24 cellular contexts compared by ENCODE assay signal in the genomic region with DNA sequence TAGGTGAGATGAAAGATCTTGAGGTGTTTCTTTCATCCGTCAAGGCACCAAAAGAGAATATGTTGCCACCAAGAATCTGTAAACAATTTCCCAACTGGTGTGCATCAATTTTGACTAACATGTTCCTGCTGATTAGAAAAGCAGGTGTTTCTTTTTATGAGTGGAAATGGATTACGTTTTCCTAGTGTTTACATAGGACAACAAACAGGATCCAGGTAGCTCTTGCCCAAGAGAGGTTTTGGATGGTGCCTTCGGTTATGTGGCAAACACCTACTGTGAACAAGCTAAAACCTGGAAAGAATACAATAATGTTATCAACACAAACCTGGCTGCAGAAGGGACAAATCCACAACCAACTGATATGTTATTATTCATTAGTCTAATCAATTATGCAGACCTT. TPM values are rescaled to one million over a fixed set of nuclear protein-coding genes. Genes with fewer than 3 reads are reported as not detected.
DNase-seq lines count a peak whose midpoint lies in the region; ATAC-seq, FAIRE-seq and TF ChIP-seq lines count a peak whose summit lies in the region.
"Had no signal": no experiment of that assay in that cellular context is flagged by ENCODE, and none has a peak within 500 bp of the region (broad histone marks: within the 10 kb centered on the region; RNA-seq: fewer than 3 reads in every experiment).

No MANE protein-coding gene starts in this region.

- ATAC-seq in GM19455 (IDR thresholded peaks at IDR 0.05; ENCODE audit: unreplicated experiment) (no peak), HG02642 (IDR thresholded peaks at IDR 0.05; ENCODE audit: poor library complexity, unreplicated experiment) (no peak)
- ATAC-seq: activated CD8-positive, alpha-beta T cell treated with anti-CD3 and anti-CD28 coated beads, Interleukin-2, amount 10 ng/mL, durations not matched to agents 7 days and 5 days; Panc1; stimulated activated effector memory CD8-positive, alpha-beta T cell treated with anti-CD3 and anti-CD28 coated beads, Interleukin-12 subunit alpha, Interleukin-12 subunit beta, amount 100 ng/mL, for 72 hours had no signal

- peak; percentile 33 for DNase-seq in COLO668 (lab: John Stamatoyannopoulos, UW; ENCODE audit: unreplicated experiment)
- DNase-seq in GM12891 (ENCODE audit: insufficient read length, low spot score): no peak
- peak; percentile 70 for DNase-seq in NCI-H146 (lab: John Stamatoyannopoulos, UW)
- DNase-seq in NCI-H69 (lab: John Stamatoyannopoulos, UW): peak; percentile 94
- no peak for DNase-seq in kidney tubule cell (ENCODE audit: low spot score)
- DNase-seq in activated CD4-positive, CD25-positive, alpha-beta regulatory T cell (lab: John Stamatoyannopoulos, UW): no peak
- DNase-seq: activated CD8-positive, alpha-beta T cell treated with anti-CD3 and anti-CD28 coated beads, Interleukin-2, amount 10 ng/mL, durations not matched to agents 7 days and 5 days; activated naive CD4-positive, alpha-beta T cell treated with anti-CD3 and anti-CD28 coated beads for 36 hours; caudate nucleus; CD4-positive, alpha-beta memory T cell; cortex of kidney; effector memory CD4-positive, alpha-beta T cell; GM23248; KBM-7; kidney glomerular epithelial cell; NCI-H1436; SIG-M5; trophoblast cell had no signal

- no peak for TF ChIP-seq POLR2A in GM12891 (IDR thresholded peaks at IDR 0.05; ENCODE audit: low read depth, low read length)

- FAIRE-seq in GM12891 (lab: Jason Lieb, UNC): peak; percentile 13
- FAIRE-seq: GM12892 had no signal

TF ChIP-seq in GM12891, 5 proteins besides CTCF, POLR2A, EP300 and RAD21:
- TF ChIP-seq POU2F2 (IDR thresholded peaks at IDR 0.05; ENCODE audit: low read depth, low read length) (no peak), PAX5 (IDR thresholded peaks at IDR 0.05; ENCODE audit: insufficient read depth, low read length, severe bottlenecking) (no peak), POLR2AphosphoS5 (IDR thresholded peaks at IDR 0.05; ENCODE audit: low read depth, low read length) (no peak), SPI1 (IDR thresholded peaks at IDR 0.05; ENCODE audit: low read depth, low read length) (no peak), TAF1 (IDR thresholded peaks at IDR 0.05; ENCODE audit: low read depth, low read length) (no peak)

RNA-seq across cellular contexts. Expression of a gene that starts 53.6 kb away (rescaled TPM):
- not detected for polyA plus RNA-seq in GM12891 (2012; ENCODE audit: low read depth, missing spikeins)
- polyA plus RNA-seq: adipose tissue; CD4-positive, alpha-beta memory T cell had no signal

Comparison
In these comparisons a context has a peak if more than half of its experiments do, and no peak if none do; other contexts are left out.
1. DNase-seq: peak in COLO668 (single experiment), NCI-H146 (single experiment) and NCI-H69 (single experiment); none in GM12891 (single experiment), kidney tubule cell (single experiment) and activated CD4-positive, CD25-positive, alpha-beta regulatory T cell (0 of 4).